In the genomic region with DNA sequence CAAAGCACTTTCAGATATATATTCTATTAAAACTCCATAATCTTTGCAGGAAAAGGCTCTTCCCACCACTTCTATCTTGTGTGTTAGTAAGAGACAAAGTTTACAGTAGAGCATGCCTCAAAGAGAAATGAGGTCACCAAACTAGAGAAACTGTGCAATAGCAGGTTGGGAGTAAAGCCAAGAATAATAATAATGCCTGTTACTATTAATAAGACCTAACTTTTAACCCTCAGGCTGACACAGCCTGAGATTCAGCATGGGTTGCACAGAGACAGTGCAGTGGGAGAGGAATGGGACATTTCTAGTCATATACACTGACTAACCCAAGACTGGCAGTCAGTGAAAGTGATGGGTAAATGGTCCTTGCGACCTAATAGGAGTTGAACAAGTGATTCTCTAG, we compare ENCODE assay signal across 19 cellular contexts.
DNase-seq lines count a peak whose midpoint lies in the region; ATAC-seq and TF ChIP-seq lines count a peak whose summit lies in the region.
"Had no signal": no experiment of that assay in that cellular context is flagged by ENCODE, and none has a peak within 500 bp of the region (broad histone marks: within the 10 kb centered on the region; RNA-seq: fewer than 3 reads in every experiment).

No MANE protein-coding gene starts in this region.

- intact Hi-C loops in sciatic nerve (cut with DNase I): no loop called here

- DNase-seq in adipocyte (ENCODE audit: low read depth) (peak; percentile 64), chondrocyte (ENCODE audit: low spot score) (no peak), foreskin fibroblast (peak; percentile 74 to 89), sciatic nerve (ENCODE audit: low spot score) (no peak), NCI-H748 treated with DMSO at 0.1 percent for 48 hours (lab: John Stamatoyannopoulos, UW) (no peak)
- DNase-seq: activated gamma-delta T cell treated with Interleukin-2 at 50 U/mL for 16 hours; AML-193; anterior cingulate cortex; dorsolateral prefrontal cortex; left cardiac atrium; NCI-H146; NK-92 treated with Interleukin-12 subunit alpha and Interleukin-12 subunit beta, amount 100 ng/mL, for 24 hours; occipital lobe; sigmoid colon; stimulated activated CD4-positive, alpha-beta T cell treated with anti-CD3 and anti-CD28 coated beads, Interleukin-4, amount 100 ng/mL, for 1 hour had no signal

- no peak overlapping the region for H3K4me3 ChIP-seq in adipocyte (ENCODE audit: low read length)
- no peak overlapping the region for H3K4me3 ChIP-seq in foreskin fibroblast (ENCODE audit: low read depth in 1 of 2, low read length in 2 of 2)
- H3K4me3 ChIP-seq: dorsolateral prefrontal cortex, sigmoid colon, vagina had no signal

- ATAC-seq in sciatic nerve (peak; percentile 38), HG02623 (IDR thresholded peaks at IDR 0.05; ENCODE audit: unreplicated experiment) (no peak), GM21576 (IDR thresholded peaks at IDR 0.05; ENCODE audit: unreplicated experiment) (no peak)
- ATAC-seq: esophagus mucosa had no signal

- no peaks in the 10 kb centered on the region for H3K27me3 ChIP-seq in adipocyte (replicated peaks; ENCODE audit: control insufficient read depth, insufficient read depth, low read length)
- H3K27me3 ChIP-seq: sigmoid colon, vagina had no signal

- peaks cover 2% of the 10 kb centered on the region for H3K36me3 Mint-ChIP-seq in chondrocyte (ENCODE audit: low read depth)

- H3K9me3 ChIP-seq in adipocyte (ENCODE audit: control insufficient read depth, low read length): no peaks in the 10 kb centered on the region
- H3K9me3 ChIP-seq: sigmoid colon, vagina had no signal

- no peak overlapping the region for H3K4me3 Mint-ChIP-seq in chondrocyte (ENCODE audit: unreplicated experiment)

- no peaks in the 10 kb centered on the region for H3K27me3 Mint-ChIP-seq in chondrocyte (ENCODE audit: low read depth)

- TF ChIP-seq CTCF in chondrocyte (IDR thresholded peaks at IDR 0.05): no peak
- no peak for TF ChIP-seq CTCF in foreskin fibroblast (IDR thresholded peaks at IDR 0.05; ENCODE audit: low read depth, low read length)

- H3K27ac Mint-ChIP-seq in chondrocyte (ENCODE audit: unreplicated experiment): peak overlapping the region; percentile 42

- no peak overlapping the region for H3K9ac ChIP-seq in adipocyte (ENCODE audit: low read length)

- H3K36me3 ChIP-seq in adipocyte (ENCODE audit: control insufficient read depth, insufficient read depth, low read length, severe bottlenecking): no peaks in the 10 kb centered on the region
- H3K36me3 ChIP-seq: sigmoid colon, vagina had no signal

- peaks cover 8% of the 10 kb centered on the region for H3K4me1 ChIP-seq in adipocyte (ENCODE audit: control insufficient read depth, insufficient read depth, low read length)
- H3K4me1 ChIP-seq: vagina had no signal

- no peaks in the 10 kb centered on the region for H3K9me3 Mint-ChIP-seq in chondrocyte (ENCODE audit: low read depth)

- H3K4me1 Mint-ChIP-seq in chondrocyte (ENCODE audit: low read depth): peaks cover 31% of the 10 kb centered on the region

Comparison
In these comparisons a context has a peak if more than half of its experiments do, and no peak if none do; other contexts are left out.
1. DNase-seq: peak in adipocyte (single experiment) and foreskin fibroblast (2 of 2); none in chondrocyte (single experiment), sciatic nerve (single experiment) and NCI-H748 treated with DMSO at 0.1 percent for 48 hours (single experiment).